Comparison of ENCODE assay signal across 21 cellular contexts in the genomic region with DNA sequence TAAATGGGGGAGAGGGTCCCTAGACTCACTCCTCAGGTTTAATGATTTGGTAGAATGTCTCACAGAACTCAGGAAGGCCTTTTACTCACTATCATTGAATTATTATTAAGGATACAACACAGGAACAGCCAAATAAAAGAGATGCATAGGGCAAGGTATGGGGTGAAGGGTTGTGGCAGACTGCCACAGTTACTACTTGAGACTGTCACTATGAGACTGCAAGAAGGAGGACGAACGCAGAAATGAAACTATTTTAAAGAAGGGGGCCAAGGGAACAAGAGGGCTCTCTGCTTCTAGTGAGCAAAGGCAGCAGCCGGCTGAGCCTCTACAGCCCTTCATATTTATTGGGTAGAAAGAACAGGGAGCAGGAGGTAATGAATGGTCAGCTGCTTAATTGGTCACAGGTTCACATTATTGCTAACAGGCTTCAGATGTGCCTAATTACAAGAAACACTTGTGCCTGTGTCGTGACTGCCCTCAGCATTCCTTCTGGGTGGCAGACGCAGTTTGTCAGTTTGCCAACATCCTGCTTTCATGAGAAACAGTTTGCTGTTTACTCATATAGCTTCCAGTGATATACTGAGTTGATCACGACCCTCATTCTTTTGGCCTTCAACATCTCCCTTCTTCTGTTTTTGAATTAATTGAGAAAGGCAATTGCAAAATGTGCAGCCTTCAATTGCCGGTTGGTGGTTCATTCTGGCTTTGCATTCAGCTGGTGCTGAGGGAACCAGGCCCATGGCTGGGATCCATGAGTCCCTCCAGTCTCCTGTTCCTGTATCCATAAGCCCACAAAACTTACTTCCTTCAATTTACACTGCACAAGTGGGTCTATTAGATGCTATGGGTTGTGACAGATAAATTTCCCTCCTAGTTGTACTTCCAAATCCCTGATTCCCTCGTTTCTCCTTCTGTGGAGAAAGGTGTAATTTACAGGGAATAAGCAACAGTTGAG.
A peak's percentile ranks its signal among the peaks of the same experiment; 100 is the strongest.
DNase-seq lines count a peak whose midpoint lies in the region; FAIRE-seq and TF ChIP-seq lines count a peak whose summit lies in the region.
"Had no signal": no experiment of that assay in that cellular context is flagged by ENCODE, and none has a peak within 500 bp of the region (broad histone marks: within the 10 kb centered on the region; RNA-seq: fewer than 3 reads in every experiment).

No MANE protein-coding gene starts in this region.

- H3K27ac ChIP-seq in endothelial cell of umbilical vein (ENCODE audit: insufficient read depth, low read depth, low read length) = no peak overlapping the region
- H3K27ac ChIP-seq: adrenal gland, tibial nerve had no signal

- no peak overlapping the region for H3K9ac ChIP-seq in endothelial cell of umbilical vein (replicated peaks; ENCODE audit: extremely low read depth, insufficient read depth, low read length)

- no peaks in the 10 kb centered on the region for H3K9me1 ChIP-seq in endothelial cell of umbilical vein (replicated peaks; ENCODE audit: control insufficient read depth, extremely low read depth, insufficient read depth, low read length)

- BruUV-seq in endothelial cell of umbilical vein (replicated peaks; lab: Mats Ljungman, UMichigan) = no TSS peak

- no peaks in the 10 kb centered on the region for H3K4me1 ChIP-seq in endothelial cell of umbilical vein (ENCODE audit: control insufficient read depth, extremely low read depth, insufficient read depth, low read length)
- H3K4me1 ChIP-seq: tibial nerve had no signal

- dilution Hi-C loops in endothelial cell of umbilical vein (cut with MboI; ENCODE audit: extremely low pct_ligation_motif_present, low sequenced_read_pairs) = no loop called here

- no peak overlapping the region for H2AFZ ChIP-seq in endothelial cell of umbilical vein (ENCODE audit: low read depth, low read length)

- intact Hi-C loops in endothelial cell of umbilical vein (cut with micrococcal nuclease) = no loop called here

- no peak for TF ChIP-seq POLR2A in endothelial cell of umbilical vein (IDR thresholded peaks at IDR 0.05; ENCODE audit: low read depth, low read length)

- TF ChIP-seq CTCF in endothelial cell of umbilical vein (IDR thresholded peaks at IDR 0.05; ENCODE audit: extremely low read depth in 1 of 2, insufficient read depth in 1 of 2, low read depth in 1 of 2, low read length in 2 of 2) = no peak

- no peaks in the 10 kb centered on the region for H3K36me3 ChIP-seq in endothelial cell of umbilical vein (ENCODE audit: control insufficient read depth in 2 of 2, extremely low read depth in 1 of 2, insufficient read depth in 2 of 2, low read length in 2 of 2)
- H3K36me3 ChIP-seq: adrenal gland, MG63, tibial nerve had no signal

- H3K27me3 ChIP-seq in endothelial cell of umbilical vein (ENCODE audit: control insufficient read depth in 2 of 2, insufficient read depth in 2 of 2, low read length in 2 of 2) = no peaks in the 10 kb centered on the region
- H3K27me3 ChIP-seq: adrenal gland, MG63, tibial nerve had no signal

- H3K4me3 ChIP-seq in endothelial cell of umbilical vein (replicated peaks in 1 of 3; ENCODE audit: insufficient read depth in 1 of 3, low read depth in 1 of 3, low read length in 3 of 3) = no peak overlapping the region
- H3K4me3 ChIP-seq: adrenal gland, MG63, tibial nerve had no signal

- FAIRE-seq in endothelial cell of umbilical vein (lab: Jason Lieb, UNC) = no peak
- FAIRE-seq: H54 had no signal

- no peaks in the 10 kb centered on the region for H4K20me1 ChIP-seq in endothelial cell of umbilical vein (replicated peaks; ENCODE audit: control insufficient read depth, extremely low read depth, insufficient read depth, low read length)

- no peaks in the 10 kb centered on the region for H3K79me2 ChIP-seq in endothelial cell of umbilical vein (ENCODE audit: control insufficient read depth, insufficient read depth, low read length)

- H3K4me2 ChIP-seq in endothelial cell of umbilical vein (ENCODE audit: insufficient read depth, low read length) = no peak overlapping the region

- CTCF ChIA-PET in endothelial cell of umbilical vein (lab: Charles Lee) = no interaction called here

- DNase-seq in ELR (ENCODE audit: low read depth) (peak; percentile 71), MV-4-11 (lab: John Stamatoyannopoulos, UW) (peak; percentile 27), endothelial cell of umbilical vein (ENCODE audit: low read depth, low spot score) (peak; percentile 56), renal cortical epithelial cell (ENCODE audit: low read depth) (peak; percentile 85), NCI-H345 (lab: John Stamatoyannopoulos, UW) (no peak), DMS53 (lab: John Stamatoyannopoulos, UW) (no peak)
- no peak for DNase-seq in stimulated activated CD4-positive, alpha-beta T cell treated with anti-CD3 and anti-CD28 coated beads, Interleukin-2, amount 100 ng/mL, for 24 hours
- DNase-seq: activated CD4-positive, alpha-beta T cell treated with anti-CD3 and anti-CD28 coated beads, Interleukin-2, amount 10 ng/mL, durations not matched to agents 7 days and 5 days; activated CD8-positive, alpha-beta memory T cell treated with anti-CD3 and anti-CD28 coated beads, Interleukin-2, amount 50 U/mL, for 4 hours; activated effector memory CD4-positive, alpha-beta T cell treated with Interleukin-2 at 50 U/mL for 16 hours; adrenal gland; central memory CD4-positive, alpha-beta T cell; effector CD4-positive, alpha-beta T cell; GF-D8; MG63; naive thymus-derived CD8-positive, alpha-beta T cell; posterior cingulate gyrus; stimulated activated CD4-positive, alpha-beta T cell treated with anti-CD3 and anti-CD28 coated beads, Interleukin-1b, Interleukin-23, amount 100 ng/mL, for 48 hours; T-helper 1 cell had no signal

- POLR2A ChIA-PET in endothelial cell of umbilical vein (lab: Charles Lee) = no interaction called here

- no peaks in the 10 kb centered on the region for H3K9me3 ChIP-seq in endothelial cell of umbilical vein (replicated peaks; ENCODE audit: control insufficient read depth, insufficient read depth, low read length)
- H3K9me3 ChIP-seq: adrenal gland, MG63 had no signal

TF ChIP-seq in endothelial cell of umbilical vein, 7 proteins besides CTCF, POLR2A, EP300 and RAD21:
- TF ChIP-seq MYC (IDR thresholded peaks at IDR 0.05; ENCODE audit: low read depth, low read length) (no peak), GATA2 (IDR thresholded peaks at IDR 0.05; ENCODE audit: insufficient read depth, insufficient read length, low read depth, low read length) (no peak), EZH2 (IDR thresholded peaks at IDR 0.05; ENCODE audit: borderline replicate concordance, low read depth, low read length, severe bottlenecking) (no peak), JUN (IDR thresholded peaks at IDR 0.05; ENCODE audit: borderline replicate concordance, insufficient read depth, insufficient read length, low read depth) (no peak), FOS (IDR thresholded peaks at IDR 0.05; ENCODE audit: borderline replicate concordance, insufficient read depth, low read length) (no peak), POLR2AphosphoS5 (IDR thresholded peaks at IDR 0.05; ENCODE audit: insufficient read depth, low read depth, low read length) (no peak), MAX (IDR thresholded peaks at IDR 0.05; ENCODE audit: insufficient read depth, insufficient read length) (no peak)

Comparison
In these comparisons a context has a peak if more than half of its experiments do, and no peak if none do; other contexts are left out.
1. DNase-seq: peak in ELR (single experiment), MV-4-11 (single experiment), endothelial cell of umbilical vein (single experiment) and renal cortical epithelial cell (single experiment); none in NCI-H345 (single experiment), stimulated activated CD4-positive, alpha-beta T cell treated with anti-CD3 and anti-CD28 coated beads, Interleukin-2, amount 100 ng/mL, for 24 hours (0 of 2) and DMS53 (single experiment).